28 cellular contexts compared by ENCODE assay signal in genomic region chr6:126820617-126821016, GRCh38.
"Had no signal": no experiment of that assay in that cellular context is flagged by ENCODE, and none has a peak within 500 bp of the region (broad histone marks: within the 10 kb centered on the region; RNA-seq: fewer than 3 reads in every experiment).

No MANE protein-coding gene starts in this region.

- H3K27ac ChIP-seq: neural progenitor cell, ovary, parathyroid adenoma, psoas muscle, skin epidermis, spleen, stomach, thoracic aorta, thyroid gland, tibial nerve, upper lobe of left lung, vagina had no signal

- FAIRE-seq: urothelium cell line had no signal

- ATAC-seq: naive thymus-derived CD8-positive, alpha-beta T cell; natural killer cell treated with Interleukin-12 subunit alpha and Interleukin-12 subunit beta and Interleukin-15 and Interleukin-18, amount 100 ng/mL, for 72 hours; psoas muscle; right cardiac atrium; sciatic nerve; stimulated activated memory B cell treated with anti-CD40 and anti-IgM and Interleukin-4, amounts not matched to agents 10 μg/mL and 1 μg/mL and 100 μg/mL, for 72 hours had no signal

- H3K4me3 ChIP-seq: neural progenitor cell, ovary, psoas muscle, skin epidermis, smooth muscle cell, spleen, stomach, thoracic aorta, thyroid gland, tibial nerve, upper lobe of left lung, vagina had no signal

- DNase-seq: naive thymus-derived CD8-positive, alpha-beta T cell; occipital lobe; ovary; posterior cingulate gyrus; psoas muscle; right cardiac atrium; spleen; stimulated activated CD4-positive, alpha-beta T cell treated with anti-CD3 and anti-CD28 coated beads, Interleukin-12 subunit alpha, Interleukin-12 subunit beta, amount 100 ng/mL, for 4 hours; stimulated activated CD4-positive, alpha-beta T cell treated with anti-CD3 and anti-CD28 coated beads, Interleukin-1b, Interleukin-23, amount 100 ng/mL, for 48 hours; stimulated activated CD4-positive, alpha-beta T cell treated with anti-CD3 and anti-CD28 coated beads, Interleukin-4, amount 100 ng/mL, for 1 hour; stimulated activated CD4-positive, alpha-beta T cell treated with anti-CD3 and anti-CD28 coated beads, Interleukin-4, amount 100 ng/mL, for 4 hours; stimulated activated CD8-positive, alpha-beta memory T cell treated with anti-CD3 and anti-CD28 coated beads, Interleukin-4, amount 100 ng/mL, for 48 hours; stimulated activated naive CD4-positive, alpha-beta T cell treated with Interleukin-2 at 50 U/mL for 16 hours; stomach; thyroid gland; trophoblast cell; upper lobe of left lung had no signal

- H3K9ac ChIP-seq: neural progenitor cell, parathyroid adenoma had no signal

- H3K27me3 ChIP-seq: neural progenitor cell, ovary, spleen, stomach, thyroid gland, tibial nerve, upper lobe of left lung, vagina had no signal

- H3K4me1 ChIP-seq: psoas muscle, spleen, stomach, thyroid gland, tibial nerve, upper lobe of left lung, vagina had no signal

- H3K4me2 ChIP-seq: neural progenitor cell, smooth muscle cell had no signal

- H3K79me2 ChIP-seq: parathyroid adenoma had no signal

- H3K9me3 ChIP-seq: ovary, psoas muscle, spleen, stomach, thoracic aorta, thyroid gland, tibial nerve, upper lobe of left lung, vagina had no signal

- H2AFZ ChIP-seq: neural progenitor cell, parathyroid adenoma had no signal

- H3K36me3 ChIP-seq: neural progenitor cell, ovary, spleen, stomach, thoracic aorta, thyroid gland, tibial nerve, upper lobe of left lung, vagina had no signal
